In genomic region chr19:5773276-5773675, GRCh38 we compare ENCODE assay signal across 29 cellular contexts. TPM values are rescaled to one million over a fixed set of nuclear protein-coding genes. Genes with fewer than 3 reads are reported as not detected.
A peak's percentile ranks its signal among the peaks of the same experiment; 100 is the strongest.
DNase-seq lines count a peak whose midpoint lies in the region; ATAC-seq, FAIRE-seq and TF ChIP-seq lines count a peak whose summit lies in the region.
"Had no signal": no experiment of that assay in that cellular context is flagged by ENCODE, and none has a peak within 500 bp of the region (broad histone marks: within the 10 kb centered on the region; RNA-seq: fewer than 3 reads in every experiment).

No MANE protein-coding gene starts in this region.

- H2AFZ ChIP-seq in HepG2 (ENCODE audit: low read length), result no peak overlapping the region
- no peak overlapping the region for H2AFZ ChIP-seq in mesenchymal stem cell (ENCODE audit: low read depth, low read length)
- H2AFZ ChIP-seq: hepatocyte, parathyroid adenoma had no signal

- no peak overlapping the region for H3K27ac ChIP-seq in HepG2 (ENCODE audit: extremely low read length, insufficient read depth, low read length)
- no peak overlapping the region for H3K27ac ChIP-seq in right lobe of liver
- peak overlapping the region; percentile 15; the same call in 1 of the 2 replicates for H3K27ac ChIP-seq in RWPE1
- H3K27ac ChIP-seq in mesenchymal stem cell (ENCODE audit: low read length, poor library complexity, severe bottlenecking), result no peak overlapping the region
- H3K27ac ChIP-seq in coronary artery, result no peak overlapping the region
- H3K27ac ChIP-seq: hepatocyte, HL-60, parathyroid adenoma, tibial artery had no signal

- H2BK12ac ChIP-seq in mesenchymal stem cell (ENCODE audit: low read length in 2 of 2), result no peak overlapping the region

- no peak overlapping the region for H4K8ac ChIP-seq in mesenchymal stem cell (ENCODE audit: low read length)

- peak overlapping the region in 1 of 2 experiments; percentile 9 for H3K4ac ChIP-seq in mesenchymal stem cell (ENCODE audit: low read depth in 1 of 2, low read length in 2 of 2)

- H2BK5ac ChIP-seq in mesenchymal stem cell (ENCODE audit: low read depth, low read length, poor library complexity, severe bottlenecking), result no peak overlapping the region

- H3K79me1 ChIP-seq in mesenchymal stem cell (replicated peaks; ENCODE audit: low read length, poor library complexity, severe bottlenecking), result no peaks in the 10 kb centered on the region

- no peak overlapping the region for H3K23ac ChIP-seq in mesenchymal stem cell (ENCODE audit: low read length in 2 of 2)

- no peaks in the 10 kb centered on the region for H3K36me3 ChIP-seq in HepG2 (replicated peaks in 1 of 2; ENCODE audit: control insufficient read depth in 1 of 2, insufficient read depth in 2 of 2, low read length in 2 of 2)
- no peaks in the 10 kb centered on the region for H3K36me3 ChIP-seq in right lobe of liver
- H3K36me3 ChIP-seq in mesenchymal stem cell (ENCODE audit: control insufficient read depth in 1 of 2, insufficient read depth in 2 of 2, low read depth in 1 of 2, low read length in 2 of 2), result no peaks in the 10 kb centered on the region
- H3K36me3 ChIP-seq: BE2C, tibial artery had no signal

- H4K20me1 ChIP-seq in HepG2 (ENCODE audit: insufficient read depth, low read length), result no peaks in the 10 kb centered on the region

- H3K4me3 ChIP-seq in HepG2 (replicated peaks in 1 of 3; ENCODE audit: insufficient read depth in 1 of 3, low read depth in 2 of 3, low read length in 3 of 3) (no peak overlapping the region), right lobe of liver (no peak overlapping the region), mesenchymal stem cell (ENCODE audit: insufficient read depth in 1 of 2, low read depth in 1 of 2, low read length in 2 of 2) (no peak overlapping the region), coronary artery (no peak overlapping the region)
- H3K4me3 ChIP-seq: hepatocyte, tibial artery had no signal

- intact Hi-C loops in HepG2 (cut with micrococcal nuclease; ENCODE audit: unreplicated experiment) (no loop called here), right lobe of liver (cut with DNase I) (no loop called here)

- DNase-seq in HepG2 (ENCODE audit: low spot score) (no peak), right lobe of liver (no peak), RWPE1 (ENCODE audit: low spot score) (no peak), mesenchymal stem cell (no peak), HuH-7.5 (ENCODE audit: low spot score) (no peak), epidermal melanocyte (ENCODE audit: insufficient read length, low spot score) (no peak), coronary artery (ENCODE audit: low spot score) (no peak)
- DNase-seq in activated effector memory CD4-positive, alpha-beta T cell treated with Interleukin-2 at 50 U/mL for 16 hours, result no peak
- DNase-seq: activated CD4-positive, alpha-beta memory T cell treated with anti-CD3 and anti-CD28 coated beads, Interleukin-2, amount 10 ng/mL, durations not matched to agents 7 days and 5 days; activated CD4-positive, CD25-positive, alpha-beta regulatory T cell treated with anti-CD3 and anti-CD28 coated beads, Interleukin-2, amount 50 U/mL, for 72 hours; activated naive CD8-positive, alpha-beta T cell treated with anti-CD3 and anti-CD28 coated beads, Interleukin-2, amount 10 ng/mL, durations not matched to agents 7 days and 5 days; DMS79; effector CD8-positive, alpha-beta T cell; natural killer cell; stimulated activated CD4-positive, alpha-beta T cell treated with anti-CD3 and anti-CD28 coated beads, Interleukin-12 subunit alpha, Interleukin-12 subunit beta, amount 100 ng/mL, for 4 hours; stimulated activated CD4-positive, alpha-beta T cell treated with anti-CD3 and anti-CD28 coated beads, Interleukin-4, amount 100 ng/mL, for 4 hours; T-cell; tibial artery had no signal

- no peak overlapping the region for H3K18ac ChIP-seq in mesenchymal stem cell (ENCODE audit: low read depth in 1 of 2, low read length in 2 of 2)

- no peak overlapping the region for H3K9ac ChIP-seq in HepG2 (ENCODE audit: insufficient read depth, low read depth, low read length)
- peak overlapping the region; percentile 63 for H3K9ac ChIP-seq in mesenchymal stem cell (ENCODE audit: low read length)
- H3K9ac ChIP-seq: parathyroid adenoma had no signal

- H3K4me1 ChIP-seq in HepG2 (ENCODE audit: insufficient read depth, low read length) (peaks cover 9% of the 10 kb centered on the region; the same call in 1 of the 2 replicates), right lobe of liver (no peaks in the 10 kb centered on the region), mesenchymal stem cell (ENCODE audit: control insufficient read depth, insufficient read depth, low read depth, low read length) (peaks cover 2% of the 10 kb centered on the region)
- H3K4me1 ChIP-seq: BE2C, parathyroid adenoma, tibial artery had no signal

- FAIRE-seq in HepG2 (lab: Jason Lieb, UNC), result no peak

- WGBS in HepG2 (ENCODE audit: low lambda C conversion rate), result 88% methylated on average over 5 of the region's 5 CpGs
- no CpG with 5 or more reads among the region's 5 CpGs for WGBS in right lobe of liver (ENCODE audit: insufficient coverage, low coverage, low lambda C conversion rate, missing lambda C conversion rate)
- 93% methylated on average over 5 of the region's 5 CpGs for WGBS in mesenchymal stem cell

- H3K4me2 ChIP-seq in HepG2 (ENCODE audit: low read depth, low read length) (0 out of 2 replicates have a peak overlapping the region, but pooled peaks have one; percentile 47), mesenchymal stem cell (ENCODE audit: low read length, poor library complexity, severe bottlenecking) (no peak overlapping the region)
- H3K4me2 ChIP-seq: hepatocyte had no signal

- no peak for TF ChIP-seq POLR2A in HepG2 (IDR thresholded peaks at IDR 0.05; ENCODE audit: insufficient read depth in 1 of 2, low read depth in 2 of 2, low read length in 2 of 2)
- TF ChIP-seq POLR2A in right lobe of liver (IDR thresholded peaks at IDR 0.05), result no peak

- POLR2A ChIA-PET in HepG2 (lab: Yijun Ruan, JAX), result interaction anchor here (1.1 to 1.4 kb wide), 2 partner anchors 18 to 83 kb away, joined by 4 to 5 read pairs; partner anchors contain the start of genes DUS3L and RPL36
- POLR2A ChIA-PET in RWPE1 (lab: Yijun Ruan, JAX; ENCODE audit: low non-redundant PET), result no interaction called here

- no peak overlapping the region for H3K14ac ChIP-seq in mesenchymal stem cell (ENCODE audit: low read length in 2 of 2)

- no peaks in the 10 kb centered on the region for H3K9me3 ChIP-seq in HepG2 (ENCODE audit: low read length)
- no peaks in the 10 kb centered on the region for H3K9me3 ChIP-seq in right lobe of liver
- H3K9me3 ChIP-seq in mesenchymal stem cell (ENCODE audit: control insufficient read depth, low read length), result no peaks in the 10 kb centered on the region
- H3K9me3 ChIP-seq: BE2C, tibial artery had no signal

- no peak for TF ChIP-seq EP300 in HepG2 (IDR thresholded peaks at IDR 0.05; ENCODE audit: low read depth in 2 of 2, low read length in 2 of 2)
- no peak for TF ChIP-seq EP300 in HepG2 (CRISPR knock-in tag; IDR thresholded peaks at IDR 0.05; ENCODE audit: borderline replicate concordance)

- TF ChIP-seq RAD21 in HepG2 (CRISPR knock-in tag; IDR thresholded peaks at IDR 0.05), result no peak

- no peak overlapping the region for H2BK15ac ChIP-seq in mesenchymal stem cell (ENCODE audit: low read depth, poor library complexity, severe bottlenecking)

- no TSS peak for BruUV-seq in HepG2 (replicated peaks; lab: Mats Ljungman, UMichigan)

- H3K79me2 ChIP-seq in HepG2 (ENCODE audit: insufficient read depth, low read length), result no peaks in the 10 kb centered on the region
- H3K79me2 ChIP-seq: hepatocyte, parathyroid adenoma had no signal

- H2BK120ac ChIP-seq in mesenchymal stem cell (ENCODE audit: low read depth, low read length), result no peak overlapping the region

- in situ Hi-C loops in HepG2 (cut with HindIII; ENCODE audit: extremely low pct_ligation_motif_present, low pct_unique_long_range_greater_than_20kb), result no loop called here

- ATAC-seq in HepG2, result no peak
- no peak for ATAC-seq in right lobe of liver
- ATAC-seq: natural killer cell, T-cell had no signal

- H4K91ac ChIP-seq in mesenchymal stem cell (ENCODE audit: low read length), result no peak overlapping the region

- TF ChIP-seq CTCF in HepG2 (CRISPR knock-in tag; IDR thresholded peaks at IDR 0.05) (no peak), right lobe of liver (IDR thresholded peaks at IDR 0.05) (no peak), RWPE1 (conservative IDR thresholded peaks at IDR 0.05; ENCODE audit: low read depth) (no peak), coronary artery (IDR thresholded peaks at IDR 0.05) (no peak)

- CTCF ChIA-PET in HepG2 (lab: Yijun Ruan, JAX; ENCODE audit: low intra/inter-chr PET ratio, low total read pairs) (interaction anchor here (0.8 to 2.5 kb wide), 2 partner anchors 20 to 249 kb away, joined by 3 to 8 read pairs; no protein-coding TSS in a partner anchor), RWPE1 (lab: Yijun Ruan, JAX) (no interaction called here)

- H2AK5ac ChIP-seq in mesenchymal stem cell (ENCODE audit: low read length, severe bottlenecking), result no peak overlapping the region

- H3K27me3 ChIP-seq in HepG2 (ENCODE audit: control insufficient read depth in 1 of 2, insufficient read depth in 2 of 2, low read length in 2 of 2), result peaks cover 0 to 10% of the 10 kb centered on the region in 2 experiments; a peak in 4 of 5 replicates
- no peaks in the 10 kb centered on the region for H3K27me3 ChIP-seq in right lobe of liver
- H3K27me3 ChIP-seq in mesenchymal stem cell (ENCODE audit: control insufficient read depth in 1 of 2, insufficient read depth in 1 of 2, low read length in 2 of 2), result peaks cover 0 to 8% of the 10 kb centered on the region in 2 experiments
- H3K27me3 ChIP-seq: BE2C, hepatocyte had no signal

RNA-seq across cellular contexts. Expression of gene PRR22, which starts 11.3 kb away (rescaled TPM):
- 0.77 and 2.3 TPM in 2 replicates for total RNA-seq in HepG2 (2016; rRNA removed; fragmentation: Illumina TruSeq; extraction: Trizol)
- total RNA-seq in HepG2 (2016; cell fraction: cytosol; rRNA removed; fragmentation: Illumina TruSeq; extraction: Trizol; ENCODE audit: low read depth), result 0.40 and 0.53 TPM in 2 replicates
- total RNA-seq in HepG2 (2016; cell fraction: insoluble cytoplasmic fraction; rRNA removed; fragmentation: Illumina TruSeq; extraction: Trizol), result 0.83 and 2.2 TPM in 2 replicates
- total RNA-seq in HepG2 (2016; cell fraction: membrane; rRNA removed; fragmentation: Illumina TruSeq; extraction: Trizol), result 0.68 and 0.93 TPM in 2 replicates
- total RNA-seq in HepG2 (2016; cell fraction: nucleus; rRNA removed; fragmentation: Illumina TruSeq; extraction: Trizol), result 2.2 and 2.6 TPM in 2 replicates
- 0.84 and 1.0 TPM in 2 replicates for polyA plus RNA-seq in HepG2 (2011; rRNA removed)
- polyA plus RNA-seq in HepG2 (2011; cell fraction: cytosol; rRNA removed), result 0.10 and 0.36 TPM in 2 replicates
- 9.3 and 11.4 TPM in 2 replicates for polyA plus RNA-seq in HepG2 (2011; cell fraction: nucleus; rRNA removed)
- 0.86 and 1.1 TPM in 2 replicates for polyA plus RNA-seq in HepG2 (2012)
- 0.27 and 0.43 TPM in 2 replicates for polyA plus RNA-seq in HepG2 (2016; cell fraction: cytosol; fragmentation: Illumina TruSeq; extraction: Trizol; ENCODE audit: low read depth)
- polyA plus RNA-seq in HepG2 (2016; cell fraction: insoluble cytoplasmic fraction; fragmentation: Illumina TruSeq; extraction: Trizol; ENCODE audit: low read depth), result 1.2 and 2.0 TPM in 2 replicates
- polyA plus RNA-seq in HepG2 (2016; cell fraction: membrane; fragmentation: Illumina TruSeq; extraction: Trizol; ENCODE audit: low read depth), result 0.66 and 0.97 TPM in 2 replicates
- polyA plus RNA-seq in HepG2 (2016; cell fraction: nucleus; fragmentation: Illumina TruSeq; extraction: Trizol; ENCODE audit: insufficient read depth, low read depth), result 10.5 and 11.2 TPM in 2 replicates
- 0.35 and 0.70 TPM in 2 replicates for polyA minus RNA-seq in HepG2 (2011; rRNA and poly(A)+ RNA removed; ENCODE audit: low replicate concordance)
- 0.59 and 0.62 TPM in 2 replicates for polyA minus RNA-seq in HepG2 (2011; cell fraction: cytosol; rRNA and poly(A)+ RNA removed)
- 0.62 and 1.7 TPM in 2 replicates for polyA minus RNA-seq in HepG2 (2011; cell fraction: nucleus; rRNA and poly(A)+ RNA removed)
- 1 to 10 TPM; 1.7 to 3.3 (median 2.1) TPM for total RNA-seq in right lobe of liver
- polyA plus RNA-seq in mesenchymal stem cell (2013, experiment 1 of 2), result 1.4 TPM
- polyA plus RNA-seq in mesenchymal stem cell (2013, experiment 2 of 2), result 1.5 TPM

RNA-seq across cellular contexts. Expression of gene DUS3L, which starts 17.7 kb away (rescaled TPM):
- total RNA-seq in HepG2 (2016; rRNA removed; fragmentation: Illumina TruSeq; extraction: Trizol) (20.6 and 25.1 TPM in 2 replicates), right lobe of liver (10 to 100 TPM; 14.7 to 28.6 (median 20.5) TPM)
- 7.1 and 7.6 TPM in 2 replicates for total RNA-seq in HepG2 (2016; cell fraction: cytosol; rRNA removed; fragmentation: Illumina TruSeq; extraction: Trizol; ENCODE audit: low read depth)
- total RNA-seq in HepG2 (2016; cell fraction: insoluble cytoplasmic fraction; rRNA removed; fragmentation: Illumina TruSeq; extraction: Trizol), result 19.2 and 25.0 TPM in 2 replicates
- total RNA-seq in HepG2 (2016; cell fraction: membrane; rRNA removed; fragmentation: Illumina TruSeq; extraction: Trizol), result 8.0 and 8.5 TPM in 2 replicates
- 16.2 and 25.2 TPM in 2 replicates for total RNA-seq in HepG2 (2016; cell fraction: nucleus; rRNA removed; fragmentation: Illumina TruSeq; extraction: Trizol)
- polyA plus RNA-seq in HepG2 (2011; rRNA removed), result 13.3 and 15.6 TPM in 2 replicates
- polyA plus RNA-seq in HepG2 (2011; cell fraction: cytosol; rRNA removed), result 10.8 and 19.0 TPM in 2 replicates
- polyA plus RNA-seq in HepG2 (2011; cell fraction: nucleus; rRNA removed), result 82.5 and 110 TPM in 2 replicates
- 8.5 and 16.9 TPM in 2 replicates for polyA plus RNA-seq in HepG2 (2012)
- polyA plus RNA-seq in HepG2 (2016; cell fraction: cytosol; fragmentation: Illumina TruSeq; extraction: Trizol; ENCODE audit: low read depth), result 2.4 and 3.1 TPM in 2 replicates
- polyA plus RNA-seq in HepG2 (2016; cell fraction: insoluble cytoplasmic fraction; fragmentation: Illumina TruSeq; extraction: Trizol; ENCODE audit: low read depth), result 18.3 and 18.8 TPM in 2 replicates
- polyA plus RNA-seq in HepG2 (2016; cell fraction: membrane; fragmentation: Illumina TruSeq; extraction: Trizol; ENCODE audit: low read depth), result 6.3 TPM in 2 replicates
- 41.4 and 60.6 TPM in 2 replicates for polyA plus RNA-seq in HepG2 (2016; cell fraction: nucleus; fragmentation: Illumina TruSeq; extraction: Trizol; ENCODE audit: insufficient read depth, low read depth)
- 25.0 and 31.3 TPM in 2 replicates for polyA minus RNA-seq in HepG2 (2011; rRNA and poly(A)+ RNA removed; ENCODE audit: low replicate concordance)
- 13.3 and 13.6 TPM in 2 replicates for polyA minus RNA-seq in HepG2 (2011; cell fraction: cytosol; rRNA and poly(A)+ RNA removed)
- polyA minus RNA-seq in HepG2 (2011; cell fraction: nucleus; rRNA and poly(A)+ RNA removed), result 16.8 and 28.8 TPM in 2 replicates
- 14.3 TPM for polyA plus RNA-seq in mesenchymal stem cell (2013, experiment 1 of 2)
- 12.7 TPM for polyA plus RNA-seq in mesenchymal stem cell (2013, experiment 2 of 2)

RNA-seq across cellular contexts. Expression of gene NRTN, which starts 31.6 kb away (rescaled TPM):
- total RNA-seq in HepG2 (2016; rRNA removed; fragmentation: Illumina TruSeq; extraction: Trizol) (3.2 and 4.1 TPM in 2 replicates), right lobe of liver (10 to 100 TPM in 3 of 6 experiments, 1 to 10 TPM in 3; 4.7 to 11.6 (median 9.8) TPM)
- total RNA-seq in HepG2 (2016; cell fraction: cytosol; rRNA removed; fragmentation: Illumina TruSeq; extraction: Trizol; ENCODE audit: low read depth), result 6.3 and 6.9 TPM in 2 replicates
- 3.3 and 3.6 TPM in 2 replicates for total RNA-seq in HepG2 (2016; cell fraction: insoluble cytoplasmic fraction; rRNA removed; fragmentation: Illumina TruSeq; extraction: Trizol)
- 11.2 and 12.2 TPM in 2 replicates for total RNA-seq in HepG2 (2016; cell fraction: membrane; rRNA removed; fragmentation: Illumina TruSeq; extraction: Trizol)
- total RNA-seq in HepG2 (2016; cell fraction: nucleus; rRNA removed; fragmentation: Illumina TruSeq; extraction: Trizol), result 1.9 TPM in 2 replicates
- 5.3 and 7.3 TPM in 2 replicates for polyA plus RNA-seq in HepG2 (2011; rRNA removed)
- polyA plus RNA-seq in HepG2 (2011; cell fraction: cytosol; rRNA removed), result 3.3 and 7.0 TPM in 2 replicates
- polyA plus RNA-seq in HepG2 (2011; cell fraction: nucleus; rRNA removed), result 5.3 and 5.4 TPM in 2 replicates
- polyA plus RNA-seq in HepG2 (2012), result 3.3 and 6.4 TPM in 2 replicates
- 9.7 and 9.9 TPM in 2 replicates for polyA plus RNA-seq in HepG2 (2016; cell fraction: cytosol; fragmentation: Illumina TruSeq; extraction: Trizol; ENCODE audit: low read depth)
- 4.5 and 4.6 TPM in 2 replicates for polyA plus RNA-seq in HepG2 (2016; cell fraction: insoluble cytoplasmic fraction; fragmentation: Illumina TruSeq; extraction: Trizol; ENCODE audit: low read depth)
- polyA plus RNA-seq in HepG2 (2016; cell fraction: membrane; fragmentation: Illumina TruSeq; extraction: Trizol; ENCODE audit: low read depth), result 13.7 and 14.4 TPM in 2 replicates
- 2.8 and 4.0 TPM in 2 replicates for polyA plus RNA-seq in HepG2 (2016; cell fraction: nucleus; fragmentation: Illumina TruSeq; extraction: Trizol; ENCODE audit: insufficient read depth, low read depth)
- 0.14 and 10.3 TPM in 2 replicates for polyA minus RNA-seq in HepG2 (2011; rRNA and poly(A)+ RNA removed; ENCODE audit: low replicate concordance)
- 5.2 and 5.8 TPM in 2 replicates for polyA minus RNA-seq in HepG2 (2011; cell fraction: cytosol; rRNA and poly(A)+ RNA removed)
- polyA minus RNA-seq in HepG2 (2011; cell fraction: nucleus; rRNA and poly(A)+ RNA removed), result 1.2 and 1.8 TPM in 2 replicates
- 2.1 TPM for polyA plus RNA-seq in mesenchymal stem cell (2013, experiment 1 of 2)
- 2.2 TPM for polyA plus RNA-seq in mesenchymal stem cell (2013, experiment 2 of 2)
- total RNA-seq: cerebellum had no signal

RNA-seq across cellular contexts. Expression of gene CATSPERD, which starts 52.8 kb away (rescaled TPM):
- total RNA-seq in HepG2 (2016; rRNA removed; fragmentation: Illumina TruSeq; extraction: Trizol), result not detected in 2 replicates
- total RNA-seq in HepG2 (2016; cell fraction: cytosol; rRNA removed; fragmentation: Illumina TruSeq; extraction: Trizol; ENCODE audit: low read depth), result not detected in 2 replicates
- not detected in 2 replicates for total RNA-seq in HepG2 (2016; cell fraction: insoluble cytoplasmic fraction; rRNA removed; fragmentation: Illumina TruSeq; extraction: Trizol)
- 0.09 TPM in 1 of 2 replicates, not detected in the other for total RNA-seq in HepG2 (2016; cell fraction: membrane; rRNA removed; fragmentation: Illumina TruSeq; extraction: Trizol)
- total RNA-seq in HepG2 (2016; cell fraction: nucleus; rRNA removed; fragmentation: Illumina TruSeq; extraction: Trizol), result not detected in 2 replicates
- 0.04 TPM in 1 of 2 replicates, not detected in the other for polyA plus RNA-seq in HepG2 (2011; rRNA removed)
- polyA plus RNA-seq in HepG2 (2011; cell fraction: cytosol; rRNA removed), result 0.04 TPM in 1 of 2 replicates, not detected in the other
- 0.09 TPM in 1 of 2 replicates, not detected in the other for polyA plus RNA-seq in HepG2 (2011; cell fraction: nucleus; rRNA removed)
- polyA plus RNA-seq in HepG2 (2012), result not detected in 2 replicates
- polyA plus RNA-seq in HepG2 (2016; cell fraction: cytosol; fragmentation: Illumina TruSeq; extraction: Trizol; ENCODE audit: low read depth), result not detected in 2 replicates
- polyA plus RNA-seq in HepG2 (2016; cell fraction: insoluble cytoplasmic fraction; fragmentation: Illumina TruSeq; extraction: Trizol; ENCODE audit: low read depth), result not detected in 2 replicates
- not detected in 2 replicates for polyA plus RNA-seq in HepG2 (2016; cell fraction: membrane; fragmentation: Illumina TruSeq; extraction: Trizol; ENCODE audit: low read depth)
- not detected in 2 replicates for polyA plus RNA-seq in HepG2 (2016; cell fraction: nucleus; fragmentation: Illumina TruSeq; extraction: Trizol; ENCODE audit: insufficient read depth, low read depth)
- 0.09 TPM in 1 of 2 replicates, not detected in the other for polyA minus RNA-seq in HepG2 (2011; rRNA and poly(A)+ RNA removed; ENCODE audit: low replicate concordance)
- polyA minus RNA-seq in HepG2 (2011; cell fraction: cytosol; rRNA and poly(A)+ RNA removed), result not detected in 2 replicates
- not detected in 2 replicates for polyA minus RNA-seq in HepG2 (2011; cell fraction: nucleus; rRNA and poly(A)+ RNA removed)
- not detected for total RNA-seq in right lobe of liver
- polyA plus RNA-seq in mesenchymal stem cell (2013, experiment 1 of 2), result not detected
- polyA plus RNA-seq in mesenchymal stem cell (2013, experiment 2 of 2), result not detected
- total RNA-seq: A673; activated CD4-positive, alpha-beta memory T cell treated with anti-CD3 and anti-CD28 coated beads, Interleukin-2, amount 10 ng/mL, durations not matched to agents 7 days and 5 days; activated naive CD8-positive, alpha-beta T cell treated with anti-CD3 and anti-CD28 coated beads, Interleukin-2, amount 10 ng/mL, durations not matched to agents 7 days and 5 days; activated T-helper 2 cell treated with anti-CD3 and anti-CD28 coated beads, Interferon-gamma antibody, Interleukin-2, Interleukin-4, amounts not matched to agents 10 μg/mL and 5 μg/mL and 100 μg/mL, durations not matched to agents 14 hours and 24 hours and 36 hours; hepatocyte; left lobe of liver; M059J; natural killer cell; right cardiac atrium; T-cell had no signal
- polyA plus RNA-seq: esophagus, hepatocyte, right cardiac atrium had no signal

RNA-seq across cellular contexts. Expression of gene LONP1, which starts 53.3 kb away (rescaled TPM):
- 50.4 and 76.8 TPM in 2 replicates for total RNA-seq in HepG2 (2016; rRNA removed; fragmentation: Illumina TruSeq; extraction: Trizol)
- 12.1 and 15.6 TPM in 2 replicates for total RNA-seq in HepG2 (2016; cell fraction: cytosol; rRNA removed; fragmentation: Illumina TruSeq; extraction: Trizol; ENCODE audit: low read depth)
- 41.9 and 83.8 TPM in 2 replicates for total RNA-seq in HepG2 (2016; cell fraction: insoluble cytoplasmic fraction; rRNA removed; fragmentation: Illumina TruSeq; extraction: Trizol)
- total RNA-seq in HepG2 (2016; cell fraction: membrane; rRNA removed; fragmentation: Illumina TruSeq; extraction: Trizol), result 26.9 and 27.9 TPM in 2 replicates
- total RNA-seq in HepG2 (2016; cell fraction: nucleus; rRNA removed; fragmentation: Illumina TruSeq; extraction: Trizol), result 53.2 and 60.3 TPM in 2 replicates
- 59.5 and 69.0 TPM in 2 replicates for polyA plus RNA-seq in HepG2 (2011; rRNA removed)
- 54.0 and 91.2 TPM in 2 replicates for polyA plus RNA-seq in HepG2 (2011; cell fraction: cytosol; rRNA removed)
- polyA plus RNA-seq in HepG2 (2011; cell fraction: nucleus; rRNA removed), result 270 and 346 TPM in 2 replicates
- polyA plus RNA-seq in HepG2 (2012), result 49.0 and 62.8 TPM in 2 replicates
- polyA plus RNA-seq in HepG2 (2016; cell fraction: cytosol; fragmentation: Illumina TruSeq; extraction: Trizol; ENCODE audit: low read depth), result 7.4 and 9.2 TPM in 2 replicates
- 49.9 and 60.1 TPM in 2 replicates for polyA plus RNA-seq in HepG2 (2016; cell fraction: insoluble cytoplasmic fraction; fragmentation: Illumina TruSeq; extraction: Trizol; ENCODE audit: low read depth)
- 15.7 and 17.9 TPM in 2 replicates for polyA plus RNA-seq in HepG2 (2016; cell fraction: membrane; fragmentation: Illumina TruSeq; extraction: Trizol; ENCODE audit: low read depth)
- 120 and 130 TPM in 2 replicates for polyA plus RNA-seq in HepG2 (2016; cell fraction: nucleus; fragmentation: Illumina TruSeq; extraction: Trizol; ENCODE audit: insufficient read depth, low read depth)
- polyA minus RNA-seq in HepG2 (2011; rRNA and poly(A)+ RNA removed; ENCODE audit: low replicate concordance), result 65.4 and 106 TPM in 2 replicates
- 42.1 and 48.3 TPM in 2 replicates for polyA minus RNA-seq in HepG2 (2011; cell fraction: cytosol; rRNA and poly(A)+ RNA removed)
- polyA minus RNA-seq in HepG2 (2011; cell fraction: nucleus; rRNA and poly(A)+ RNA removed), result 44.8 and 51.0 TPM in 2 replicates
- 100 to 1,000 TPM in 2 of 6 experiments, 10 to 100 TPM in 4; 54.5 to 123 (median 66.8) TPM for total RNA-seq in right lobe of liver
- polyA plus RNA-seq in mesenchymal stem cell (2013, experiment 1 of 2), result 42.5 TPM
- polyA plus RNA-seq in mesenchymal stem cell (2013, experiment 2 of 2), result 41.2 TPM
